8 cellular contexts compared by ENCODE assay signal in genomic region chr16:75464130-75464918, GRCh38. TPM values are rescaled to one million over a fixed set of nuclear protein-coding genes. Genes with fewer than 3 reads are reported as not detected.
DNase-seq lines count a peak whose midpoint lies in the region; ATAC-seq and TF ChIP-seq lines count a peak whose summit lies in the region.

TSS of gene TMEM170A (minus strand) at chr16:75464689. CDS start at chr16:75464600, 89 bp downstream.

- intact Hi-C loops in CD14-positive monocyte (cut with micrococcal nuclease): loop anchor here (1.0 to 10.0 kb wide), 5 partner anchors 30 to 183 kb away; partner anchors contain the start of genes ADAT1 (in 2 of the 2), GABARAPL2 (in 1 of the 2), KARS1 (in 1 of the 2) and TERF2IP (in 1 of the 2)
- intact Hi-C loops in activated CD4-positive, alpha-beta T cell treated with anti-CD3 and anti-CD28 coated beads, Interleukin-2, amount 10 ng/mL, durations not matched to agents 24 days and 14 days (cut with micrococcal nuclease): loop anchor here (1.0 to 5.0 kb wide), 10 partner anchors 31 to 1727 kb away; partner anchors contain the start of genes ADAT1, CFDP1, KARS1 and MON1B
- intact Hi-C loops in left colon (cut with DNase I, micrococcal nuclease): no loop called here

- TF ChIP-seq CTCF in CD14-positive monocyte (IDR thresholded peaks at IDR 0.05) (peak; percentile 100), coronary artery (IDR thresholded peaks at IDR 0.05) (peak; percentile 100)

- H3K9me3 Mint-ChIP-seq in CD14-positive monocyte: peaks cover 0 to 12% (median 4%) of the 10 kb centered on the region in 7 donors
- no peaks in the 10 kb centered on the region for H3K9me3 Mint-ChIP-seq in activated CD4-positive, alpha-beta T cell treated with anti-CD3 and anti-CD28 coated beads, Interleukin-2, amount 10 ng/mL, durations not matched to agents 24 days and 14 days

- peak; percentile 90 for ATAC-seq in GM19328 (IDR thresholded peaks at IDR 0.05; ENCODE audit: unreplicated experiment)
- peak; percentile 90 for ATAC-seq in HG03520 (IDR thresholded peaks at IDR 0.05; ENCODE audit: unreplicated experiment)
- peak; percentile 90 for ATAC-seq in left colon

- peak within 1 kb of the TSS; percentile 87 for H3K4me3 ChIP-seq in coronary artery

- peaks cover 29% of the 10 kb centered on the region for H3K4me1 Mint-ChIP-seq in CD14-positive monocyte
- H3K4me1 Mint-ChIP-seq in activated CD4-positive, alpha-beta T cell treated with anti-CD3 and anti-CD28 coated beads, Interleukin-2, amount 10 ng/mL, durations not matched to agents 24 days and 14 days: peaks cover 38% of the 10 kb centered on the region

- peak within 1 kb of the TSS; percentile 74 to 98 for H3K27ac ChIP-seq in coronary artery

- H3K4me3 Mint-ChIP-seq in CD14-positive monocyte: peak within 1 kb of the TSS; percentile 95 to 96
- peak within 1 kb of the TSS; percentile 89 for H3K4me3 Mint-ChIP-seq in activated CD4-positive, alpha-beta T cell treated with anti-CD3 and anti-CD28 coated beads, Interleukin-2, amount 10 ng/mL, durations not matched to agents 24 days and 14 days

- peak; percentile 99 for DNase-seq in CD14-positive monocyte (ENCODE audit: low spot score)
- peak; percentile 86 for DNase-seq in NCI-H526 treated with DMSO at 0.1 percent for 48 hours (lab: John Stamatoyannopoulos, UW)
- DNase-seq in activated CD4-positive, alpha-beta T cell treated with anti-CD3 and anti-CD28 coated beads, Interleukin-2, amount 10 ng/mL, durations not matched to agents 24 days and 14 days: peak; percentile 100
- DNase-seq in coronary artery (ENCODE audit: low spot score): peak; percentile 99
- DNase-seq in left colon: peak; percentile 99 to 100
- peak; percentile 99 for DNase-seq in stimulated activated CD4-positive, alpha-beta T cell treated with anti-CD3 and anti-CD28 coated beads, Interleukin-1b, Interleukin-23, amount 100 ng/mL, for 48 hours

- peak within 1 kb of the TSS; percentile 89 to 97 (median 96) for H3K27ac Mint-ChIP-seq in CD14-positive monocyte
- H3K27ac Mint-ChIP-seq in activated CD4-positive, alpha-beta T cell treated with anti-CD3 and anti-CD28 coated beads, Interleukin-2, amount 10 ng/mL, durations not matched to agents 24 days and 14 days: peak within 1 kb of the TSS; percentile 95

- peaks cover 10 to 16% of the 10 kb centered on the region in 2 donors for H3K36me3 Mint-ChIP-seq in CD14-positive monocyte
- H3K36me3 Mint-ChIP-seq in activated CD4-positive, alpha-beta T cell treated with anti-CD3 and anti-CD28 coated beads, Interleukin-2, amount 10 ng/mL, durations not matched to agents 24 days and 14 days (ENCODE audit: low read depth): peaks cover 14% of the 10 kb centered on the region

- peaks cover 0 to 3% (median 2%) of the 10 kb centered on the region in 3 donors for H3K27me3 Mint-ChIP-seq in CD14-positive monocyte (ENCODE audit: low read depth in 3 of 3)
- H3K27me3 Mint-ChIP-seq in activated CD4-positive, alpha-beta T cell treated with anti-CD3 and anti-CD28 coated beads, Interleukin-2, amount 10 ng/mL, durations not matched to agents 24 days and 14 days: peaks cover 2% of the 10 kb centered on the region

RNA-seq across cellular contexts. Expression of gene TMEM170A, which starts in this region (rescaled TPM):
- 10 to 100 TPM; 25.4 to 31.6 TPM for polyA plus RNA-seq in CD14-positive monocyte
- 39.1 and 46.0 TPM in 2 replicates for total RNA-seq in activated CD4-positive, alpha-beta T cell treated with anti-CD3 and anti-CD28 coated beads, Interleukin-2, amount 10 ng/mL, durations not matched to agents 24 days and 14 days
- 10 to 100 TPM; 54.1 to 71.9 TPM for total RNA-seq in left colon

Comparison
In these comparisons a context has a peak if more than half of its experiments do, and no peak if none do; other contexts are left out.
1. Peak in every context shown above with its lines: DNase-seq, ATAC-seq, H3K4me3 ChIP-seq and H3K27ac ChIP-seq.
2. intact Hi-C loops: an anchor here in CD14-positive monocyte (1.0 to 10.0 kb wide) and activated CD4-positive, alpha-beta T cell treated with anti-CD3 and anti-CD28 coated beads, Interleukin-2, amount 10 ng/mL, durations not matched to agents 24 days and 14 days (1.0 to 5.0 kb wide); none called in left colon.